ENCODE assay signal across 19 cellular contexts in genomic region chr4:2339458-2340271, GRCh38.
DNase-seq lines count a peak whose midpoint lies in the region; ATAC-seq, FAIRE-seq and TF ChIP-seq lines count a peak whose summit lies in the region.
"Had no signal": no experiment of that assay in that cellular context is flagged by ENCODE, and none has a peak within 500 bp of the region (broad histone marks: within the 10 kb centered on the region; RNA-seq: fewer than 3 reads in every experiment).

No MANE protein-coding gene starts in this region.

- H3K4me3 ChIP-seq in kidney (ENCODE audit: low read length in 2 of 2) = no peak overlapping the region
- H3K4me3 ChIP-seq in spleen = no peak overlapping the region
- H3K4me3 ChIP-seq in esophagus squamous epithelium = peak overlapping the region in 2 of 4 donors; percentile 7 to 10
- H3K4me3 ChIP-seq: GM12878 had no signal

- TF ChIP-seq POLR2A in spleen (IDR thresholded peaks at IDR 0.05) (no peak), esophagus squamous epithelium (IDR thresholded peaks at IDR 0.05) (no peak)

- FAIRE-seq in kidney (lab: Jason Lieb, UNC) = no peak
- FAIRE-seq: A204.1, GM12878 had no signal

- no peak overlapping the region for H3K4me3 Mint-ChIP-seq in activated CD4-positive, alpha-beta T cell treated with anti-CD3 and anti-CD28 coated beads, Interleukin-2, amount 10 ng/mL, durations not matched to agents 7 days and 5 days
- no peak overlapping the region for H3K4me3 Mint-ChIP-seq in activated CD4-positive, alpha-beta T cell treated with anti-CD3 and anti-CD28 coated beads for 36 hours
- H3K4me3 Mint-ChIP-seq in T-helper 17 cell (peak overlapping the region; percentile 7), immature natural killer cell (no peak overlapping the region)
- H3K4me3 Mint-ChIP-seq: activated CD4-positive, alpha-beta T cell treated with anti-CD3 and anti-CD28 coated beads, Interleukin-2, amount 10 ng/mL, durations not matched to agents 24 days and 14 days; neural crest cell had no signal

- no peak overlapping the region for H3K27ac Mint-ChIP-seq in activated CD4-positive, alpha-beta T cell treated with anti-CD3 and anti-CD28 coated beads, Interleukin-2, amount 10 ng/mL, durations not matched to agents 7 days and 5 days
- H3K27ac Mint-ChIP-seq in activated CD4-positive, alpha-beta T cell treated with anti-CD3 and anti-CD28 coated beads for 36 hours = no peak overlapping the region
- peak overlapping the region; percentile 19 for H3K27ac Mint-ChIP-seq in T-helper 17 cell
- H3K27ac Mint-ChIP-seq in immature natural killer cell = no peak overlapping the region
- H3K27ac Mint-ChIP-seq: activated CD4-positive, alpha-beta T cell treated with anti-CD3 and anti-CD28 coated beads, Interleukin-2, amount 10 ng/mL, durations not matched to agents 24 days and 14 days had no signal

- H3K27ac ChIP-seq in kidney (ENCODE audit: low read depth in 2 of 2, low read length in 2 of 2) (no peak overlapping the region), spleen (no peak overlapping the region), esophagus squamous epithelium (no peak overlapping the region)
- H3K27ac ChIP-seq: C4-2B had no signal

- H3K9me3 ChIP-seq in T-helper 17 cell (ENCODE audit: control insufficient read depth, low read length, poor library complexity, severe bottlenecking) = no peaks in the 10 kb centered on the region
- H3K9me3 ChIP-seq in kidney (ENCODE audit: control insufficient read depth in 1 of 2, low read length in 2 of 2) = no peaks in the 10 kb centered on the region
- H3K9me3 ChIP-seq in spleen = no peaks in the 10 kb centered on the region
- H3K9me3 ChIP-seq in esophagus squamous epithelium = no peaks in the 10 kb centered on the region

- H3K36me3 Mint-ChIP-seq in activated CD4-positive, alpha-beta T cell treated with anti-CD3 and anti-CD28 coated beads, Interleukin-2, amount 10 ng/mL, durations not matched to agents 7 days and 5 days (ENCODE audit: low read depth) = no peaks in the 10 kb centered on the region
- peaks cover 6% of the 10 kb centered on the region for H3K36me3 Mint-ChIP-seq in activated CD4-positive, alpha-beta T cell treated with anti-CD3 and anti-CD28 coated beads for 36 hours (ENCODE audit: low read depth)
- H3K36me3 Mint-ChIP-seq in T-helper 17 cell (ENCODE audit: low read depth) (peaks cover 3% of the 10 kb centered on the region), immature natural killer cell (peaks cover 7 to 31% (median 30%) of the 10 kb centered on the region in 3 donors)

- TF ChIP-seq CTCF in kidney (IDR thresholded peaks at IDR 0.05; ENCODE audit: borderline replicate concordance, extremely low read depth, insufficient read depth) (no peak), spleen (IDR thresholded peaks at IDR 0.05 in 8 of 11, conservative IDR thresholded peaks at IDR 0.05 in 3 of 11) (no peak), esophagus squamous epithelium (IDR thresholded peaks at IDR 0.05) (no peak)

- H3K27me3 ChIP-seq in spleen (replicated peaks in 1 of 7) (no peaks in the 10 kb centered on the region), esophagus squamous epithelium (no peaks in the 10 kb centered on the region)

- CTCF ChIA-PET in activated CD4-positive, alpha-beta T cell treated with anti-CD3 and anti-CD28 coated beads, Interleukin-2, amount 10 ng/mL, durations not matched to agents 7 days and 5 days (lab: Charles Lee) = interaction anchor here (0.7 to 1.3 kb wide), 2 partner anchors 9 to 11 kb away, joined by 3 read pairs; no protein-coding TSS in a partner anchor
- CTCF ChIA-PET in activated CD4-positive, alpha-beta T cell treated with anti-CD3 and anti-CD28 coated beads for 36 hours (lab: Charles Lee) = interaction anchor here (0.6 kb wide), 1 partner anchor 902 kb away, joined by 4 read pairs; no protein-coding TSS in a partner anchor

- intact Hi-C loops in activated CD4-positive, alpha-beta T cell treated with anti-CD3 and anti-CD28 coated beads for 36 hours (cut with DNase I, micrococcal nuclease) = no loop called here
- intact Hi-C loops in kidney (cut with DNase I) = no loop called here
- intact Hi-C loops in spleen (cut with DNase I; ENCODE audit: low total_unique reads) = no loop called here
- intact Hi-C loops in esophagus squamous epithelium (cut with DNase I) = no loop called here

- ATAC-seq in activated CD4-positive, alpha-beta T cell treated with anti-CD3 and anti-CD28 coated beads for 36 hours = no peak
- ATAC-seq in T-helper 17 cell = no peak
- ATAC-seq: GM12878, SK-N-SH treated with all-trans-retinoic acid at 6 μM for 48 hours had no signal

- 84 to 92% (median 91%) methylated on average over 22 to 39 of the region's 39 CpGs for WGBS in spleen, 5 donors
- WGBS in esophagus squamous epithelium, 2 donors = 73 to 98% methylated on average over 6 to 7 of the region's 39 CpGs

- POLR2A ChIA-PET in activated CD4-positive, alpha-beta T cell treated with anti-CD3 and anti-CD28 coated beads, Interleukin-2, amount 10 ng/mL, durations not matched to agents 7 days and 5 days (lab: Charles Lee) = no interaction called here
- POLR2A ChIA-PET in activated CD4-positive, alpha-beta T cell treated with anti-CD3 and anti-CD28 coated beads for 36 hours (lab: Charles Lee) = no interaction called here

- no peaks in the 10 kb centered on the region for H3K4me1 Mint-ChIP-seq in activated CD4-positive, alpha-beta T cell treated with anti-CD3 and anti-CD28 coated beads, Interleukin-2, amount 10 ng/mL, durations not matched to agents 7 days and 5 days
- no peaks in the 10 kb centered on the region for H3K4me1 Mint-ChIP-seq in activated CD4-positive, alpha-beta T cell treated with anti-CD3 and anti-CD28 coated beads for 36 hours
- no peaks in the 10 kb centered on the region for H3K4me1 Mint-ChIP-seq in T-helper 17 cell
- peaks cover 0 to 16% of the 10 kb centered on the region in 2 donors for H3K4me1 Mint-ChIP-seq in immature natural killer cell
- H3K4me1 Mint-ChIP-seq: activated CD4-positive, alpha-beta T cell treated with anti-CD3 and anti-CD28 coated beads, Interleukin-2, amount 10 ng/mL, durations not matched to agents 24 days and 14 days; neural crest cell had no signal

- H3K4me1 ChIP-seq in kidney (ENCODE audit: control insufficient read depth in 1 of 2, insufficient read depth in 1 of 2, low read depth in 1 of 2, low read length in 2 of 2) (no peaks in the 10 kb centered on the region), spleen (no peaks in the 10 kb centered on the region), esophagus squamous epithelium (no peaks in the 10 kb centered on the region)

- H3K36me3 ChIP-seq in kidney (ENCODE audit: control insufficient read depth in 1 of 2, insufficient read depth in 2 of 2, low read length in 2 of 2) = peaks cover 0 to 3% of the 10 kb centered on the region in 2 donors
- peaks cover 0 to 52% (median 2%) of the 10 kb centered on the region in 6 donors for H3K36me3 ChIP-seq in spleen
- peaks cover 0 to 32% (median 0%) of the 10 kb centered on the region in 3 donors for H3K36me3 ChIP-seq in esophagus squamous epithelium

- H3K9ac ChIP-seq in kidney (ENCODE audit: low read length in 2 of 2) = no peak overlapping the region

- DNase-seq in activated CD4-positive, alpha-beta T cell treated with anti-CD3 and anti-CD28 coated beads, Interleukin-2, amount 10 ng/mL, durations not matched to agents 7 days and 5 days = peak; percentile 4
- DNase-seq in activated CD4-positive, alpha-beta T cell treated with anti-CD3 and anti-CD28 coated beads for 36 hours = no peak
- DNase-seq in T-helper 17 cell (no peak), kidney (peak; percentile 56), spleen (peak; percentile 53), immature natural killer cell (no peak), esophagus squamous epithelium (lab: John Stamatoyannopoulos, UW) (no peak), SKM-1 (lab: John Stamatoyannopoulos, UW; ENCODE audit: unreplicated experiment) (no peak)
- DNase-seq: activated CD4-positive, alpha-beta T cell treated with anti-CD3 and anti-CD28 coated beads, Interleukin-2, amount 10 ng/mL, durations not matched to agents 24 days and 14 days; GF-D8; glutamatergic neuron; NCI-H1092; NCI-H82; stimulated activated CD4-positive, alpha-beta T cell treated with anti-CD3 and anti-CD28 coated beads, Interleukin-12 subunit alpha, Interleukin-12 subunit beta, amount 100 ng/mL, for 4 hours had no signal

- no peaks in the 10 kb centered on the region for H3K9me3 Mint-ChIP-seq in activated CD4-positive, alpha-beta T cell treated with anti-CD3 and anti-CD28 coated beads, Interleukin-2, amount 10 ng/mL, durations not matched to agents 7 days and 5 days
- H3K9me3 Mint-ChIP-seq in activated CD4-positive, alpha-beta T cell treated with anti-CD3 and anti-CD28 coated beads for 36 hours (ENCODE audit: low read depth) = no peaks in the 10 kb centered on the region
- peaks cover 0 to 2% (median 0%) of the 10 kb centered on the region in 6 donors for H3K9me3 Mint-ChIP-seq in immature natural killer cell
- H3K9me3 Mint-ChIP-seq: activated CD4-positive, alpha-beta T cell treated with anti-CD3 and anti-CD28 coated beads, Interleukin-2, amount 10 ng/mL, durations not matched to agents 24 days and 14 days; neural crest cell had no signal

- H3K27me3 Mint-ChIP-seq in activated CD4-positive, alpha-beta T cell treated with anti-CD3 and anti-CD28 coated beads, Interleukin-2, amount 10 ng/mL, durations not matched to agents 7 days and 5 days = no peaks in the 10 kb centered on the region
- H3K27me3 Mint-ChIP-seq in activated CD4-positive, alpha-beta T cell treated with anti-CD3 and anti-CD28 coated beads for 36 hours = no peaks in the 10 kb centered on the region
- H3K27me3 Mint-ChIP-seq in T-helper 17 cell (no peaks in the 10 kb centered on the region), immature natural killer cell (ENCODE audit: low read depth in 3 of 3) (peaks cover 0 to 4% (median 3%) of the 10 kb centered on the region in 3 donors)
- H3K27me3 Mint-ChIP-seq: activated CD4-positive, alpha-beta T cell treated with anti-CD3 and anti-CD28 coated beads, Interleukin-2, amount 10 ng/mL, durations not matched to agents 24 days and 14 days had no signal

Comparison
In these comparisons a context has a peak if more than half of its experiments do, and no peak if none do; other contexts are left out.
1. DNase-seq: peak in activated CD4-positive, alpha-beta T cell treated with anti-CD3 and anti-CD28 coated beads, Interleukin-2, amount 10 ng/mL, durations not matched to agents 7 days and 5 days (single experiment), kidney (single experiment) and spleen (single experiment); none in activated CD4-positive, alpha-beta T cell treated with anti-CD3 and anti-CD28 coated beads for 36 hours (single experiment), T-helper 17 cell (0 of 3), immature natural killer cell (0 of 3), esophagus squamous epithelium (single experiment) and SKM-1 (single experiment).